In the genomic region with DNA sequence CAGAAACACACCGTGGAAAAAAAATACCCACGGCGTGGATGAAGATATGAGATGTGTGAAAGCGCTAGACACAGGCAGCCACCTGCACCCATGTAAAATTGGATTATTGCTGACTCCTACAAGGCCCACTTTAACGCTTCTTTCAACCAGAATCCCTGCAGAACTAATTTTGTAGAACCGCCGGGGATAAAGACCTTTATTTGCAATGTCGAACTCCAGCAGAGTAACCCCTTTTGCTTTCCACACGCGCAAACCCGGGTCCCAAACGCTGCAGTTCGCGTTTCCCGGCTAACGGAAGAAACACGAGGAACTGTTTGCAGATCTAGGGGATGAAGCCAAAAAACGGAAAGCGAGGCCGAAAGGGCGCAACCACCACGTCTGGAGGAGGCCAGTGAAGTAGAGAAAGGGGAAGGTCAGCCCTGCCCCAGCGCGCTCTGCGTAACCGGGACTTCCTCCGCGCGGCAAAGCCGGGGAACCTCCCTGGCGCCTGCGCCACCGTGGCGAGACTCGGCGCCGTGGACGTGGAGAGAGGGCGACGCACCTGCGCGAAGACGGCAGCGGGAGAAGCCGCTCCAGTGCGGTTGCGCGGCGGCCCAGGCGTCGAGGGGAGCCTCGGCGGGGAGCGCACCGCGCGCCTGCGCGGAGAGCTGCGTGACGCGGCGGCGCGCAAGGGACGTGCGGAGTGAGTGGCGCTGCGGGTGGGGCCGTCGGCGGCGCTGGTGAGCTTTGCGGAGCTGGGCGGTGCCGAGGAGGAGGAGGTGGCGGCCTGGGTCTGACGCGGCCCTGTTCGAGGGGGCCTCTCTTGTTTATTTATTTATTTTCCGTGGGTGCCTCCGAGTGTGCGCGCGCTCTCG, we compare ENCODE assay signal across 8 cellular contexts. TPM values are rescaled to one million over a fixed set of nuclear protein-coding genes. Genes with fewer than 3 reads are reported as not detected.
A peak's percentile ranks its signal among the peaks of the same experiment; 100 is the strongest.
DNase-seq lines count a peak whose midpoint lies in the region; ATAC-seq and TF ChIP-seq lines count a peak whose summit lies in the region.

A gene (plus strand): TSS at position 729 of the 854 bp plus-strand sequence. CDS start 295 bp downstream, outside the sequence.

- 1 to 2% methylated on average over 21 to 22 of the region's 86 CpGs for WGBS in esophagus squamous epithelium, 2 donors

- DNase-seq in DND-41 (peak; percentile 95), Peyer's patch (peak; percentile 93 to 98 (median 98)), esophagus squamous epithelium (lab: John Stamatoyannopoulos, UW) (peak; percentile 95), naive B cell (peak; percentile 99)
- peak; percentile 96 to 97 for DNase-seq in activated T-cell treated with anti-CD3 and anti-CD28 coated beads, Interleukin-2, amount 50 U/mL, for 72 hours

- H3K4me2 ChIP-seq in DND-41 (ENCODE audit: insufficient read depth, low read length) = peak within 1 kb of the TSS; percentile 86

- H3K79me2 ChIP-seq in DND-41 (ENCODE audit: insufficient read depth, low read length) = peaks cover 54% of the 10 kb centered on the region

- H3K27me3 ChIP-seq in DND-41 (ENCODE audit: insufficient read depth, low read length, poor library complexity) = no peaks in the 10 kb centered on the region
- H3K27me3 ChIP-seq in Peyer's patch = no peaks in the 10 kb centered on the region
- H3K27me3 ChIP-seq in esophagus squamous epithelium = no peaks in the 10 kb centered on the region

- H3K4me3 ChIP-seq in DND-41 (ENCODE audit: low read depth in 1 of 2, low read length in 2 of 2) (peak within 1 kb of the TSS; percentile 84 to 86), Peyer's patch (peak within 1 kb of the TSS; percentile 81 to 98 (median 96)), esophagus squamous epithelium (peak within 1 kb of the TSS; percentile 77 to 97 (median 96))

- peaks cover 2 to 9% of the 10 kb centered on the region in 2 donors for H3K36me3 Mint-ChIP-seq in activated T-cell treated with anti-CD3 and anti-CD28 coated beads, Interleukin-2, amount 50 U/mL, for 72 hours (ENCODE audit: insufficient read depth in 2 of 2)
- no peaks in the 10 kb centered on the region for H3K36me3 Mint-ChIP-seq in naive B cell
- peaks cover 7% of the 10 kb centered on the region for H3K36me3 Mint-ChIP-seq in stimulated activated memory B cell treated with anti-CD40 and anti-IgM and Interleukin-4, amounts not matched to agents 10 μg/mL and 1 μg/mL and 100 μg/mL, for 72 hours

- H3K4me1 ChIP-seq in DND-41 (ENCODE audit: insufficient read depth, low read length) = peaks cover 38% of the 10 kb centered on the region
- H3K4me1 ChIP-seq in Peyer's patch = peaks cover 0 to 30% (median 5%) of the 10 kb centered on the region in 4 donors
- H3K4me1 ChIP-seq in esophagus squamous epithelium = peaks cover 8 to 47% (median 20%) of the 10 kb centered on the region in 3 donors

- H3K36me3 ChIP-seq in DND-41 (ENCODE audit: insufficient read depth, low read length) (peaks cover 3% of the 10 kb centered on the region; the same call in 1 of the 2 replicates), KOPT-K1 (ENCODE audit: insufficient read depth, low read length) (no peaks in the 10 kb centered on the region; the same call in 1 of the 2 replicates), Peyer's patch (no peaks in the 10 kb centered on the region), esophagus squamous epithelium (no peaks in the 10 kb centered on the region)

- H3K9me3 ChIP-seq in DND-41 (ENCODE audit: insufficient read depth, low read length, severe bottlenecking) = no peaks in the 10 kb centered on the region
- no peaks in the 10 kb centered on the region for H3K9me3 ChIP-seq in KOPT-K1 (ENCODE audit: insufficient read depth, low read length, poor library complexity, severe bottlenecking)
- H3K9me3 ChIP-seq in Peyer's patch = no peaks in the 10 kb centered on the region
- no peaks in the 10 kb centered on the region for H3K9me3 ChIP-seq in esophagus squamous epithelium

- intact Hi-C loops in esophagus squamous epithelium (cut with DNase I) = loop anchor here (10.0 kb wide), 1 partner anchor 87 kb away; no protein-coding TSS in a partner anchor

- TF ChIP-seq POLR2A in Peyer's patch (IDR thresholded peaks at IDR 0.05) (peak; percentile 91 to 94), esophagus squamous epithelium (IDR thresholded peaks at IDR 0.05) (peak in 3 of 4 donors; percentile 81 to 95 (median 90))

- peak; percentile 85 for ATAC-seq in DND-41 (ENCODE audit: insufficient read depth, low read depth)
- ATAC-seq in GM21786 (IDR thresholded peaks at IDR 0.05; ENCODE audit: unreplicated experiment) = peak; percentile 77
- peak; percentile 88 to 92 for ATAC-seq in activated T-cell treated with anti-CD3 and anti-CD28 coated beads, Interleukin-2, amount 50 U/mL, for 72 hours (replicated peaks in 1 of 2)
- ATAC-seq in naive B cell (ENCODE audit: low read depth in 2 of 2) = peak; percentile 85
- ATAC-seq in stimulated activated memory B cell treated with anti-CD40 and anti-IgM and Interleukin-4, amounts not matched to agents 10 μg/mL and 1 μg/mL and 100 μg/mL, for 72 hours = peak; percentile 97

- H3K27me3 Mint-ChIP-seq in activated T-cell treated with anti-CD3 and anti-CD28 coated beads, Interleukin-2, amount 50 U/mL, for 72 hours (ENCODE audit: low read depth) = no peaks in the 10 kb centered on the region
- H3K27me3 Mint-ChIP-seq in naive B cell = no peaks in the 10 kb centered on the region
- H3K27me3 Mint-ChIP-seq in stimulated activated memory B cell treated with anti-CD40 and anti-IgM and Interleukin-4, amounts not matched to agents 10 μg/mL and 1 μg/mL and 100 μg/mL, for 72 hours = no peaks in the 10 kb centered on the region

- TF ChIP-seq CTCF in DND-41 (IDR thresholded peaks at IDR 0.05; ENCODE audit: borderline replicate concordance, extremely low read depth, low read length, poor library complexity, severe bottlenecking) (peak; percentile 42), Peyer's patch (IDR thresholded peaks at IDR 0.05) (peak in 5 of 6 experiments; percentile 34 to 60 (median 45)), esophagus squamous epithelium (IDR thresholded peaks at IDR 0.05) (peak in 5 of 6 experiments; percentile 16 to 59 (median 37))

- H3K27ac ChIP-seq in DND-41 (ENCODE audit: low read length) (peak within 1 kb of the TSS; percentile 97), KOPT-K1 (ENCODE audit: low read depth, low read length, poor library complexity, severe bottlenecking) (peak within 1 kb of the TSS; percentile 83), Peyer's patch (peak within 1 kb of the TSS; percentile 99 to 100 (median 100)), esophagus squamous epithelium (peak within 1 kb of the TSS; percentile 98 to 100 (median 100))

- H3K4me3 Mint-ChIP-seq in activated T-cell treated with anti-CD3 and anti-CD28 coated beads, Interleukin-2, amount 50 U/mL, for 72 hours = peak within 1 kb of the TSS; percentile 95 to 100
- H3K4me3 Mint-ChIP-seq in naive B cell = peak within 1 kb of the TSS; percentile 92 to 99 (median 97)
- H3K4me3 Mint-ChIP-seq in stimulated activated memory B cell treated with anti-CD40 and anti-IgM and Interleukin-4, amounts not matched to agents 10 μg/mL and 1 μg/mL and 100 μg/mL, for 72 hours = peak within 1 kb of the TSS; percentile 98

- peaks cover 56% of the 10 kb centered on the region for H3K4me1 Mint-ChIP-seq in activated T-cell treated with anti-CD3 and anti-CD28 coated beads, Interleukin-2, amount 50 U/mL, for 72 hours (ENCODE audit: low read depth)
- peaks cover 35 to 45% (median 42%) of the 10 kb centered on the region in 3 donors for H3K4me1 Mint-ChIP-seq in naive B cell
- peaks cover 54% of the 10 kb centered on the region for H3K4me1 Mint-ChIP-seq in stimulated activated memory B cell treated with anti-CD40 and anti-IgM and Interleukin-4, amounts not matched to agents 10 μg/mL and 1 μg/mL and 100 μg/mL, for 72 hours

- H3K27ac Mint-ChIP-seq in activated T-cell treated with anti-CD3 and anti-CD28 coated beads, Interleukin-2, amount 50 U/mL, for 72 hours = peak within 1 kb of the TSS; percentile 100
- peak within 1 kb of the TSS; percentile 97 to 99 (median 99) for H3K27ac Mint-ChIP-seq in naive B cell
- peak within 1 kb of the TSS; percentile 97 for H3K27ac Mint-ChIP-seq in stimulated activated memory B cell treated with anti-CD40 and anti-IgM and Interleukin-4, amounts not matched to agents 10 μg/mL and 1 μg/mL and 100 μg/mL, for 72 hours

- H3K9me3 Mint-ChIP-seq in activated T-cell treated with anti-CD3 and anti-CD28 coated beads, Interleukin-2, amount 50 U/mL, for 72 hours = no peaks in the 10 kb centered on the region
- no peaks in the 10 kb centered on the region for H3K9me3 Mint-ChIP-seq in naive B cell
- no peaks in the 10 kb centered on the region for H3K9me3 Mint-ChIP-seq in stimulated activated memory B cell treated with anti-CD40 and anti-IgM and Interleukin-4, amounts not matched to agents 10 μg/mL and 1 μg/mL and 100 μg/mL, for 72 hours

- peaks cover 27% of the 10 kb centered on the region for H4K20me1 ChIP-seq in DND-41 (ENCODE audit: insufficient read depth, low read length)

- peak within 1 kb of the TSS; percentile 95 for H3K9ac ChIP-seq in DND-41 (ENCODE audit: low read depth, low read length)

- peak within 1 kb of the TSS; percentile 96 for H2AFZ ChIP-seq in DND-41 (ENCODE audit: low read depth, low read length)

RNA-seq across cellular contexts. Expression of the gene that starts here (rescaled TPM):
- total RNA-seq in Peyer's patch (100 to 1,000 TPM in 3 of 4 donors, 10 to 100 TPM in 1; 92.8 to 200 (median 123) TPM), esophagus squamous epithelium (100 to 1,000 TPM; 141 to 315 (median 195) TPM)
- total RNA-seq in activated T-cell treated with anti-CD3 and anti-CD28 coated beads, Interleukin-2, amount 50 U/mL, for 72 hours = 100 to 1,000 TPM; 250 to 256 TPM
- 10 to 100 TPM; 62.4 to 93.3 (median 86.9) TPM for polyA plus RNA-seq in naive B cell (ENCODE audit: low read depth in 6 of 6)

Comparison
In these comparisons a context has a peak if more than half of its experiments do, and no peak if none do; other contexts are left out.
1. Peak in every context shown above with its lines: DNase-seq, ATAC-seq, H3K4me3 ChIP-seq and H3K27ac ChIP-seq.